13 cellular contexts compared by ENCODE assay signal in genomic region chr1:26372611-26373010, GRCh38. TPM values are rescaled to one million over a fixed set of nuclear protein-coding genes. Genes with fewer than 3 reads are reported as not detected.
A peak's percentile ranks its signal among the peaks of the same experiment; 100 is the strongest.
DNase-seq lines count a peak whose midpoint lies in the region; ATAC-seq and TF ChIP-seq lines count a peak whose summit lies in the region.
"Not testable (repeated sequence)": the region's sequence is repeated elsewhere in the genome, so short reads cannot be mapped to it uniquely, and the experiment has no call there.
"Had no signal": no experiment of that assay in that cellular context is flagged by ENCODE, and none has a peak within 500 bp of the region (broad histone marks: within the 10 kb centered on the region; RNA-seq: fewer than 3 reads in every experiment).

Gene ZNF683, minus strand, starts transcription at chr1:26372750. Its CDS starts 4,179 bp downstream, at chr1:26368571.

- H3K4me1 ChIP-seq in BLaER1 = peaks cover 32% of the 10 kb centered on the region
- H3K4me1 ChIP-seq in HEK293 (ENCODE audit: control insufficient read depth, insufficient read depth, low read length) = not testable (repeated sequence)
- H3K4me1 ChIP-seq in naive thymus-derived CD4-positive, alpha-beta T cell (ENCODE audit: control insufficient read depth in 2 of 2, insufficient read depth in 2 of 2, low read length in 2 of 2) = peaks cover 72 to 79% of the 10 kb centered on the region in 2 donors

- not testable (repeated sequence) for H3K9me3 ChIP-seq in BLaER1; HEK293 (ENCODE audit: control insufficient read depth, insufficient read depth, low read depth, low read length); T-helper 17 cell (ENCODE audit: control insufficient read depth, low read length, poor library complexity, severe bottlenecking); naive thymus-derived CD4-positive, alpha-beta T cell (ENCODE audit: control insufficient read depth in 2 of 3, low read length in 3 of 3)

- H3K36me3 Mint-ChIP-seq in T-helper 17 cell (ENCODE audit: low read depth); activated CD8-positive, alpha-beta memory T cell treated with anti-CD3 and anti-CD28 coated beads, Interleukin-2, amount 10 ng/mL, durations not matched to agents 7 days and 5 days; activated naive CD4-positive, alpha-beta T cell treated with anti-CD3 and anti-CD28 coated beads, Interleukin-2, amount 50 U/mL, for 24 hours; central memory CD8-positive, alpha-beta T cell (ENCODE audit: insufficient read depth): not testable (repeated sequence)
- H3K36me3 Mint-ChIP-seq in naive thymus-derived CD4-positive, alpha-beta T cell = peaks cover 0 to 17% (median 0%) of the 10 kb centered on the region in 5 donors

- not testable (repeated sequence) for DNase-seq in T-helper 17 cell; activated CD8-positive, alpha-beta memory T cell treated with anti-CD3 and anti-CD28 coated beads, Interleukin-2, amount 10 ng/mL, durations not matched to agents 7 days and 5 days; central memory CD8-positive, alpha-beta T cell (ENCODE audit: low spot score in 2 of 2); naive thymus-derived CD4-positive, alpha-beta T cell; stimulated activated naive CD8-positive, alpha-beta T cell treated with anti-CD3 and anti-CD28 coated beads, Interleukin-15, amount 100 ng/mL, for 72 hours

- not testable (repeated sequence) for H3K27me3 Mint-ChIP-seq in T-helper 17 cell; activated CD8-positive, alpha-beta memory T cell treated with anti-CD3 and anti-CD28 coated beads, Interleukin-2, amount 10 ng/mL, durations not matched to agents 7 days and 5 days; activated naive CD4-positive, alpha-beta T cell treated with anti-CD3 and anti-CD28 coated beads, Interleukin-2, amount 50 U/mL, for 24 hours; central memory CD8-positive, alpha-beta T cell; naive thymus-derived CD4-positive, alpha-beta T cell; stimulated activated naive CD8-positive, alpha-beta T cell treated with anti-CD3 and anti-CD28 coated beads, Interleukin-15, amount 100 ng/mL, for 72 hours

- not testable (repeated sequence) for ATAC-seq in T-helper 17 cell; activated CD8-positive, alpha-beta memory T cell treated with anti-CD3 and anti-CD28 coated beads, Interleukin-2, amount 10 ng/mL, durations not matched to agents 7 days and 5 days; central memory CD8-positive, alpha-beta T cell (replicated peaks; ENCODE audit: extremely low read depth, poor library complexity, severe bottlenecking); naive thymus-derived CD4-positive, alpha-beta T cell; stimulated activated naive CD8-positive, alpha-beta T cell treated with anti-CD3 and anti-CD28 coated beads, Interleukin-15, amount 100 ng/mL, for 72 hours

- H3K27me3 ChIP-seq in BLaER1; naive thymus-derived CD4-positive, alpha-beta T cell (ENCODE audit: control insufficient read depth in 2 of 2, insufficient read depth in 2 of 2, low read length in 2 of 2): not testable (repeated sequence)

- intact Hi-C loops in naive thymus-derived CD4-positive, alpha-beta T cell (cut with micrococcal nuclease) = not testable (repeated sequence)

- H3K27ac Mint-ChIP-seq in T-helper 17 cell = peak within 1 kb of the TSS; percentile 92
- peak within 1 kb of the TSS; percentile 82 for H3K27ac Mint-ChIP-seq in activated CD8-positive, alpha-beta memory T cell treated with anti-CD3 and anti-CD28 coated beads, Interleukin-2, amount 10 ng/mL, durations not matched to agents 7 days and 5 days
- H3K27ac Mint-ChIP-seq in activated naive CD4-positive, alpha-beta T cell treated with anti-CD3 and anti-CD28 coated beads, Interleukin-2, amount 50 U/mL, for 24 hours = peak within 1 kb of the TSS; percentile 89
- peak within 1 kb of the TSS; percentile 75 for H3K27ac Mint-ChIP-seq in central memory CD8-positive, alpha-beta T cell (ENCODE audit: low read depth)
- H3K27ac Mint-ChIP-seq in naive thymus-derived CD4-positive, alpha-beta T cell = peak within 1 kb of the TSS; percentile 42 to 93 (median 82)
- peak within 1 kb of the TSS in 1 of 2 donors; percentile 37 for H3K27ac Mint-ChIP-seq in stimulated activated naive CD8-positive, alpha-beta T cell treated with anti-CD3 and anti-CD28 coated beads, Interleukin-15, amount 100 ng/mL, for 72 hours

- TF ChIP-seq CTCF in HEK293 (tag by site-specific recombination; IDR thresholded peaks at IDR 0.05) = not testable (repeated sequence)

- H3K4me2 ChIP-seq in BLaER1 = 0 out of 2 replicates have a peak within 1 kb of the TSS, but pooled peaks have one; percentile 0

- H3K9me3 Mint-ChIP-seq in activated CD8-positive, alpha-beta memory T cell treated with anti-CD3 and anti-CD28 coated beads, Interleukin-2, amount 10 ng/mL, durations not matched to agents 7 days and 5 days (ENCODE audit: low read depth); activated naive CD4-positive, alpha-beta T cell treated with anti-CD3 and anti-CD28 coated beads, Interleukin-2, amount 50 U/mL, for 24 hours; central memory CD8-positive, alpha-beta T cell; stimulated activated naive CD8-positive, alpha-beta T cell treated with anti-CD3 and anti-CD28 coated beads, Interleukin-15, amount 100 ng/mL, for 72 hours: not testable (repeated sequence)
- H3K9me3 Mint-ChIP-seq in naive thymus-derived CD4-positive, alpha-beta T cell = peaks cover 0 to 11% (median 0%) of the 10 kb centered on the region in 11 donors

- H3K4me3 Mint-ChIP-seq in T-helper 17 cell = peak within 1 kb of the TSS; percentile 81
- not testable (repeated sequence) for H3K4me3 Mint-ChIP-seq in activated CD8-positive, alpha-beta memory T cell treated with anti-CD3 and anti-CD28 coated beads, Interleukin-2, amount 10 ng/mL, durations not matched to agents 7 days and 5 days
- H3K4me3 Mint-ChIP-seq in activated naive CD4-positive, alpha-beta T cell treated with anti-CD3 and anti-CD28 coated beads, Interleukin-2, amount 50 U/mL, for 24 hours = peak within 1 kb of the TSS; percentile 75
- peak within 1 kb of the TSS; percentile 75 for H3K4me3 Mint-ChIP-seq in central memory CD8-positive, alpha-beta T cell
- H3K4me3 Mint-ChIP-seq in naive thymus-derived CD4-positive, alpha-beta T cell = peak within 1 kb of the TSS; percentile 26 to 80 (median 64)
- H3K4me3 Mint-ChIP-seq in stimulated activated naive CD8-positive, alpha-beta T cell treated with anti-CD3 and anti-CD28 coated beads, Interleukin-15, amount 100 ng/mL, for 72 hours = peak within 1 kb of the TSS; percentile 40 to 63

- H4K20me1 ChIP-seq in BLaER1 = not testable (repeated sequence)

- CTCF ChIA-PET in HEK293 (lab: Yijun Ruan, JAX) = interaction anchor here (0.6 to 7.0 kb wide), 3 partner anchors 9 to 584 kb away, joined by 4 to 81 read pairs (median 5); no protein-coding TSS in a partner anchor
- CTCF ChIA-PET in activated CD8-positive, alpha-beta memory T cell treated with anti-CD3 and anti-CD28 coated beads, Interleukin-2, amount 10 ng/mL, durations not matched to agents 7 days and 5 days (lab: Charles Lee) = interaction anchor here (2.4 to 11.9 kb wide), 4 partner anchors 10 to 138 kb away, joined by 7 to 180 read pairs (median 121); partner anchors contain the start of gene CEP85
- CTCF ChIA-PET in naive thymus-derived CD4-positive, alpha-beta T cell (lab: Charles Lee) = interaction anchor here (1.1 to 1.7 kb wide), 3 partner anchors 9 to 97 kb away, joined by 3 to 4 read pairs (median 4); no protein-coding TSS in a partner anchor

- H3K27ac ChIP-seq in BLaER1; HEK293 (ENCODE audit: extremely low read depth, low read depth, low read length): not testable (repeated sequence)
- H3K27ac ChIP-seq in naive thymus-derived CD4-positive, alpha-beta T cell (ENCODE audit: low read depth, low read length) = peak within 1 kb of the TSS; percentile 54

- POLR2A ChIA-PET in HEK293 (lab: Yijun Ruan, JAX) = not testable (repeated sequence)
- POLR2A ChIA-PET in naive thymus-derived CD4-positive, alpha-beta T cell (lab: Charles Lee) = interaction anchor here (0.5 to 4.2 kb wide), 7 partner anchors 9 to 554 kb away, joined by 3 to 25 read pairs (median 3); no protein-coding TSS in a partner anchor

- not testable (repeated sequence) for H3K9ac ChIP-seq in BLaER1

- peaks cover 69% of the 10 kb centered on the region for H3K4me1 Mint-ChIP-seq in T-helper 17 cell
- H3K4me1 Mint-ChIP-seq in activated CD8-positive, alpha-beta memory T cell treated with anti-CD3 and anti-CD28 coated beads, Interleukin-2, amount 10 ng/mL, durations not matched to agents 7 days and 5 days = peaks cover 80% of the 10 kb centered on the region
- peaks cover 78% of the 10 kb centered on the region for H3K4me1 Mint-ChIP-seq in activated naive CD4-positive, alpha-beta T cell treated with anti-CD3 and anti-CD28 coated beads, Interleukin-2, amount 50 U/mL, for 24 hours
- peaks cover 73% of the 10 kb centered on the region for H3K4me1 Mint-ChIP-seq in central memory CD8-positive, alpha-beta T cell
- H3K4me1 Mint-ChIP-seq in naive thymus-derived CD4-positive, alpha-beta T cell = peaks cover 68 to 85% (median 78%) of the 10 kb centered on the region in 7 donors
- H3K4me1 Mint-ChIP-seq in stimulated activated naive CD8-positive, alpha-beta T cell treated with anti-CD3 and anti-CD28 coated beads, Interleukin-15, amount 100 ng/mL, for 72 hours = peaks cover 77% of the 10 kb centered on the region

- not testable (repeated sequence) for H3K36me3 ChIP-seq in BLaER1; HEK293 (ENCODE audit: control insufficient read depth in 2 of 2, insufficient read depth in 1 of 2, low read length in 2 of 2); naive thymus-derived CD4-positive, alpha-beta T cell (ENCODE audit: control insufficient read depth in 2 of 3, insufficient read depth in 3 of 3, low read length in 3 of 3)

- not testable (repeated sequence) for H3K4me3 ChIP-seq in BLaER1; HEK293 (ENCODE audit: low read depth, low read length); naive thymus-derived CD4-positive, alpha-beta T cell (ENCODE audit: low read length)

TF ChIP-seq in HEK293, 187 proteins besides CTCF, POLR2A, EP300 and RAD21:
- TF ChIP-seq ZNF629 (tag by site-specific recombination; IDR thresholded peaks at IDR 0.05) (peak; percentile 53), ZBTB21 (tag by site-specific recombination; IDR thresholded peaks at IDR 0.05) (peak; percentile 56; the same call in 1 of the 2 replicates)
TF ChIP-seq in HEK293: peak in this region for 2; not testable (repeated sequence) for 185.

RNA-seq across cellular contexts. Expression of gene ZNF683, which starts in this region (rescaled TPM):
- total RNA-seq in T-helper 17 cell = not detected
- 10 to 100 TPM in 1 of 2 experiments, 1 to 10 TPM in 1; 7.0 to 26.3 TPM for total RNA-seq in activated CD8-positive, alpha-beta memory T cell treated with anti-CD3 and anti-CD28 coated beads, Interleukin-2, amount 10 ng/mL, durations not matched to agents 7 days and 5 days
- 1 to 10 TPM in 1 of 5 experiments, under 1 TPM in 2, not detected in 2; 0.22 to 6.3 (median 0.51) TPM for total RNA-seq in naive thymus-derived CD4-positive, alpha-beta T cell
- not detected for polyA plus RNA-seq in naive thymus-derived CD4-positive, alpha-beta T cell
- total RNA-seq: GM12878, HT-29, Peyer's patch, Right ventricle myocardium superior had no signal
- polyA plus RNA-seq: AG04450, GM12878 had no signal
